Comparison of ENCODE assay signal across 21 cellular contexts in the genomic region with DNA sequence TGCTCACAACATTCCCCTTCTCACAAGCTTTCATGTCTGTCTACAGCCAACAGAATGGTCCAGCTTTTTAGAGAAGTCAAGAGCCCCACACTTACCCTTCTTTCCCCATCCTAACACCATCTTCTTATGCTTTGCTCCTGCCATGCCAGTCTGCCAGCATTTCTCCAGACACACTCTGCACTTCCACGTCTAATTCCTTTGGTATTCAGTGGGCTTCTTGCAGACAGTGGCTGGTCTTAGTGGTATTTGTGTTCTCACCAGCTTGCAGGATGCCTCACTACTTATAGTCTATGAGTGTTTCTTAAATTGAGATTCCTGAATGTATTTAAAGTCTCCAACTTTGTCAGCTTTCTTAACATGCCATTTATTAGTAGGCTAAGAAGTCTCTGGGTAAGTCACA.
"Had no signal": no experiment of that assay in that cellular context is flagged by ENCODE, and none has a peak within 500 bp of the region (broad histone marks: within the 10 kb centered on the region; RNA-seq: fewer than 3 reads in every experiment).

No MANE protein-coding gene starts in this region.

- H3K27ac Mint-ChIP-seq: activated CD4-positive, alpha-beta T cell treated with anti-CD3 and anti-CD28 coated beads, Interleukin-2, amount 10 ng/mL, durations not matched to agents 7 days and 5 days; activated CD8-positive, alpha-beta T cell treated with anti-CD3 and anti-CD28 coated beads for 36 hours; activated naive CD8-positive, alpha-beta T cell treated with anti-CD3 and anti-CD28 coated beads, Interleukin-2, amount 50 U/mL, for 24 hours; activated T-helper 1 cell treated with anti-CD3 and anti-CD28 coated beads, Interleukin-12 subunit alpha, Interleukin-12 subunit beta, Interleukin-2, Interleukin-4 antibody, amounts not matched to agents 30 ng/mL and 10 ng/mL and 1 ng/mL, durations not matched to agents 14 hours and 24 hours and 36 hours had no signal

- H3K4me3 ChIP-seq: left ventricle myocardium inferior, spleen, upper lobe of right lung had no signal

- H3K9me3 Mint-ChIP-seq: activated CD4-positive, alpha-beta T cell treated with anti-CD3 and anti-CD28 coated beads, Interleukin-2, amount 10 ng/mL, durations not matched to agents 7 days and 5 days; activated CD8-positive, alpha-beta T cell treated with anti-CD3 and anti-CD28 coated beads for 36 hours; activated naive CD8-positive, alpha-beta T cell treated with anti-CD3 and anti-CD28 coated beads, Interleukin-2, amount 50 U/mL, for 24 hours; activated T-helper 1 cell treated with anti-CD3 and anti-CD28 coated beads, Interleukin-12 subunit alpha, Interleukin-12 subunit beta, Interleukin-2, Interleukin-4 antibody, amounts not matched to agents 30 ng/mL and 10 ng/mL and 1 ng/mL, durations not matched to agents 14 hours and 24 hours and 36 hours had no signal

- H3K27me3 ChIP-seq: brain microvascular endothelial cell, foreskin keratinocyte, spleen had no signal

- H3K4me1 ChIP-seq: foreskin keratinocyte, left ventricle myocardium inferior, upper lobe of right lung had no signal

- DNase-seq: activated CD4-positive, alpha-beta T cell treated with anti-CD3 and anti-CD28 coated beads, Interleukin-2, amount 10 ng/mL, durations not matched to agents 7 days and 5 days; activated CD4-positive, CD25-positive, alpha-beta regulatory T cell treated with anti-CD3 and anti-CD28 coated beads, Interleukin-2, amount 50 U/mL, for 72 hours; activated CD8-positive, alpha-beta T cell treated with anti-CD3 and anti-CD28 coated beads for 36 hours; activated gamma-delta T cell; activated naive CD4-positive, alpha-beta T cell treated with anti-CD3 and anti-CD28 coated beads, Interleukin-2, amount 50 U/mL, for 16 hours; activated naive CD8-positive, alpha-beta T cell treated with anti-CD3 and anti-CD28 coated beads, Interleukin-2, amount 50 U/mL, for 24 hours; anterior cingulate cortex; brain microvascular endothelial cell; caudate nucleus; dermis blood vessel endothelial cell; effector CD8-positive, alpha-beta T cell; foreskin keratinocyte; left ventricle myocardium inferior; nucleus accumbens; spleen; stimulated activated CD4-positive, alpha-beta T cell treated with anti-CD3 and anti-CD28 coated beads, Interleukin-4, amount 100 ng/mL, for 24 hours; stimulated activated naive CD8-positive, alpha-beta T cell treated with anti-CD3 and anti-CD28 coated beads, Interleukin-15, Interleukin-2, amounts not matched to agents 100 U/mL and 50 U/mL, for 24 hours; upper lobe of right lung had no signal

- H3K4me3 Mint-ChIP-seq: activated CD4-positive, alpha-beta T cell treated with anti-CD3 and anti-CD28 coated beads, Interleukin-2, amount 10 ng/mL, durations not matched to agents 7 days and 5 days; activated CD8-positive, alpha-beta T cell treated with anti-CD3 and anti-CD28 coated beads for 36 hours; activated naive CD8-positive, alpha-beta T cell treated with anti-CD3 and anti-CD28 coated beads, Interleukin-2, amount 50 U/mL, for 24 hours; activated T-helper 1 cell treated with anti-CD3 and anti-CD28 coated beads, Interleukin-12 subunit alpha, Interleukin-12 subunit beta, Interleukin-2, Interleukin-4 antibody, amounts not matched to agents 30 ng/mL and 10 ng/mL and 1 ng/mL, durations not matched to agents 14 hours and 24 hours and 36 hours had no signal

- ATAC-seq: activated CD8-positive, alpha-beta T cell treated with anti-CD3 and anti-CD28 coated beads for 36 hours; activated naive CD8-positive, alpha-beta T cell treated with anti-CD3 and anti-CD28 coated beads, Interleukin-2, amount 50 U/mL, for 24 hours; foreskin keratinocyte; sciatic nerve; stimulated activated naive CD8-positive, alpha-beta T cell treated with anti-CD3 and anti-CD28 coated beads, Interleukin-15, Interleukin-2, amounts not matched to agents 100 U/mL and 50 U/mL, for 24 hours; upper lobe of right lung had no signal

- H3K4me1 Mint-ChIP-seq: activated CD4-positive, alpha-beta T cell treated with anti-CD3 and anti-CD28 coated beads, Interleukin-2, amount 10 ng/mL, durations not matched to agents 7 days and 5 days; activated naive CD8-positive, alpha-beta T cell treated with anti-CD3 and anti-CD28 coated beads, Interleukin-2, amount 50 U/mL, for 24 hours had no signal

- H3K36me3 ChIP-seq: brain microvascular endothelial cell, left ventricle myocardium inferior, spleen, upper lobe of right lung had no signal

- H3K9me3 ChIP-seq: left ventricle myocardium inferior, spleen, upper lobe of right lung had no signal

- H3K27ac ChIP-seq: brain microvascular endothelial cell, foreskin keratinocyte, left ventricle myocardium inferior, spleen, upper lobe of right lung, VCaP had no signal
